ENCODE assay signal across 8 cellular contexts in genomic region chr19:1651548-1652394, GRCh38. TPM values are rescaled to one million over a fixed set of nuclear protein-coding genes. Genes with fewer than 3 reads are reported as not detected.
DNase-seq lines count a peak whose midpoint lies in the region; ATAC-seq, FAIRE-seq and TF ChIP-seq lines count a peak whose summit lies in the region.

No MANE protein-coding gene starts in this region.

- H3K9me3 ChIP-seq in cardiac muscle cell (ENCODE audit: low read depth) (no peaks in the 10 kb centered on the region), K562 (replicated peaks; ENCODE audit: control insufficient read depth, insufficient read depth, low read depth, low read length) (no peaks in the 10 kb centered on the region)

- H3K79me2 ChIP-seq in K562 (ENCODE audit: control insufficient read depth, insufficient read depth, low read length), result peaks cover 48% of the 10 kb centered on the region

- TF ChIP-seq POLR2A in K562 (conservative IDR thresholded peaks at IDR 0.05), result no peak

- peak overlapping the region; percentile 71 for H3K27ac ChIP-seq in cardiac muscle cell
- peak overlapping the region; percentile 89 for H3K27ac ChIP-seq in K562 (ENCODE audit: extremely low read depth, low read depth, low read length)

- peak in 1 of 2 experiments; percentile 20; a peak in 1 of 4 replicates for TF ChIP-seq RAD21 in K562 (CRISPR knock-in tag; conservative IDR thresholded peaks at IDR 0.05 in 1 of 2, IDR thresholded peaks at IDR 0.05 in 1 of 2)

- no peak for TF ChIP-seq CTCF in cardiac muscle cell (IDR thresholded peaks at IDR 0.05; ENCODE audit: low read depth, low read length)
- TF ChIP-seq CTCF in K562 (IDR thresholded peaks at IDR 0.05 in 2 of 3, conservative IDR thresholded peaks at IDR 0.05 in 1 of 3; ENCODE audit: insufficient read depth in 2 of 3, low read depth in 1 of 3, low read length in 3 of 3), result no peak

- H3K4me2 ChIP-seq in K562 (ENCODE audit: insufficient read depth, low read length), result peak overlapping the region; percentile 73

- peak overlapping the region; percentile 75 to 94 for H3K9ac ChIP-seq in K562 (ENCODE audit: insufficient read depth in 1 of 2, low read depth in 2 of 2, low read length in 2 of 2)

- under 1% methylated on average over 25 of the region's 118 CpGs for WGBS in K562 (ENCODE audit: insufficient coverage, low coverage, missing lambda C conversion rate)

- no peaks in the 10 kb centered on the region for H3K9me1 ChIP-seq in K562 (ENCODE audit: control insufficient read depth, insufficient read depth, low read length)

- no peak for TF ChIP-seq EP300 in K562 (IDR thresholded peaks at IDR 0.05; ENCODE audit: low read length)

- H3K27me3 ChIP-seq in cardiac muscle cell (no peaks in the 10 kb centered on the region), K562 (ENCODE audit: control insufficient read depth in 2 of 2, insufficient read depth in 2 of 2, low read length in 2 of 2) (no peaks in the 10 kb centered on the region)

- DNase-seq in cardiac muscle cell (ENCODE audit: low read depth in 1 of 2, low spot score in 1 of 2) (peak; percentile 39 to 60), Right ventricle myocardium inferior (ENCODE audit: missing footprints) (no peak), K562 (ENCODE audit: extremely low read depth in 1 of 4, low spot score in 3 of 4) (peak; percentile 61 to 73 (median 69)), iris pigment epithelial cell (ENCODE audit: low read depth) (peak; percentile 52), inferior parietal cortex (ENCODE audit: extremely low spot score) (no peak)
- DNase-seq in stimulated activated CD4-positive, alpha-beta T cell treated with anti-CD3 and anti-CD28 coated beads, Interleukin-2, amount 100 ng/mL, for 4 hours (ENCODE audit: low read depth), result peak; percentile 44

- H3K36me3 ChIP-seq in cardiac muscle cell (no peaks in the 10 kb centered on the region), K562 (ENCODE audit: control insufficient read depth, insufficient read depth, low read length) (peaks cover 37% of the 10 kb centered on the region; the same call in 2 of the 3 replicates)

- POLR2A ChIA-PET in K562 (lab: Yijun Ruan, JAX), result interaction anchor here (0.6 to 1.9 kb wide), 6 partner anchors 8 to 135 kb away, joined by 3 to 5 read pairs (median 4); partner anchors contain the start of genes MBD3 and UQCR11

- no TSS peak for BruUV-seq in K562 (replicated peaks; lab: Mats Ljungman, UMichigan)

- no peaks in the 10 kb centered on the region; the same call in 1 of the 2 replicates for H4K20me1 ChIP-seq in K562 (replicated peaks; ENCODE audit: control insufficient read depth, insufficient read depth, low read length)

- intact Hi-C loops in Right ventricle myocardium inferior (cut with DNase I), result loop anchor here (2.0 to 5.0 kb wide), 2 partner anchors 45 to 84 kb away; partner anchors contain the start of gene MEX3D
- intact Hi-C loops in K562 (cut with micrococcal nuclease), result loop anchor here (5.0 kb wide), 1 partner anchor 44 kb away; the partner anchor contains the start of gene UQCR11

- CTCF ChIA-PET in K562 (lab: Yijun Ruan, JAX; ENCODE audit: low intra/inter-chr PET ratio), result no interaction called here

- ATAC-seq in Right ventricle myocardium inferior (no peak), SK-N-SH treated with all-trans-retinoic acid at 6 μM for 48 hours (peak; percentile 18), K562 (peak; percentile 50), HG02610 (IDR thresholded peaks at IDR 0.05; ENCODE audit: unreplicated experiment) (no peak)

- 0 out of 2 replicates have a peak overlapping the region, but pooled peaks have one; percentile 44 for H2AFZ ChIP-seq in K562 (ENCODE audit: low read depth, low read length)

- in situ Hi-C loops in K562 (cut with MboI), result no loop called here

- no peak for FAIRE-seq in K562 (lab: Jason Lieb, UNC)

- no peaks in the 10 kb centered on the region for H3K4me1 ChIP-seq in cardiac muscle cell (ENCODE audit: low read depth)
- H3K4me1 ChIP-seq in K562 (replicated peaks in 1 of 2; ENCODE audit: control insufficient read depth in 2 of 2, insufficient read depth in 2 of 2, low read length in 2 of 2), result peaks cover 12 to 78% of the 10 kb centered on the region in 2 experiments

- H3K4me3 ChIP-seq in cardiac muscle cell (peak overlapping the region; percentile 100), K562 (peak overlapping the region; percentile 79)

TF ChIP-seq in K562, 482 proteins besides CTCF, POLR2A, EP300 and RAD21 (continues in another document):
- no peak for TF ChIP-seq IRF1 (CRISPR knock-in tag; IDR thresholded peaks at IDR 0.05; ENCODE audit: borderline replicate concordance)
- TF ChIP-seq RAD51 (IDR thresholded peaks at IDR 0.05; ENCODE audit: borderline replicate concordance, low read depth), result no peak
- TF ChIP-seq ZNF146 (CRISPR knock-in tag; IDR thresholded peaks at IDR 0.05; ENCODE audit: unreplicated experiment), result no peak

RNA-seq across cellular contexts. Expression of gene TCF3, which starts 0.6 kb away (rescaled TPM):
- 250 and 281 TPM in 2 replicates for total RNA-seq in cardiac muscle cell
- polyA plus RNA-seq in cardiac muscle cell, result 110 and 136 TPM in 2 replicates
- 25.3 TPM for total RNA-seq in Right ventricle myocardium inferior
- total RNA-seq in K562 (2011; cell fraction: chromatin; rRNA removed; ENCODE audit: low replicate concordance), result 46.3 and 93.5 TPM in 2 replicates
- total RNA-seq in K562 (2011; cell fraction: nucleolus; rRNA removed), result 72.8 and 74.5 TPM in 2 replicates
- total RNA-seq in K562 (2011; cell fraction: nucleoplasm; rRNA removed), result 46.6 and 55.9 TPM in 2 replicates
- total RNA-seq in K562 (2014; rRNA removed), result 201 and 273 TPM in 2 replicates
- total RNA-seq in K562 (2014; rRNA removed; fragmentation: Illumina TruSeq; extraction: Trizol), result 34.6 and 36.1 TPM in 2 replicates
- 84.0 and 96.5 TPM in 2 replicates for total RNA-seq in K562 (2015; rRNA removed; fragmentation: Illumina TruSeq; extraction: Trizol)
- 229 and 259 TPM in 2 replicates for total RNA-seq in K562 (2021)
- polyA plus RNA-seq in K562 (2011; rRNA removed), result 61.7 and 62.0 TPM in 2 replicates
- polyA plus RNA-seq in K562 (2011; cell fraction: cytosol; rRNA removed), result 76.1 and 277 TPM in 2 replicates
- polyA plus RNA-seq in K562 (2011; cell fraction: nucleus; rRNA removed), result 97.7 and 198 TPM in 2 replicates
- polyA plus RNA-seq in K562 (2012), result 117 and 145 TPM in 2 replicates
- 84.9 and 128 TPM in 2 replicates for polyA plus RNA-seq in K562 (2014; fragmentation: Illumina TruSeq; extraction: Trizol)
- polyA plus RNA-seq in K562 (2014; fragmentation: Nextera tagmentation; extraction: Ambion mirVana), result 1 to 10 TPM; 5.6 to 5.7 TPM
- 171 and 173 TPM in 2 replicates for polyA plus RNA-seq in K562 (2014; rRNA removed)
- 17.3 and 29.0 TPM in 2 replicates for polyA minus RNA-seq in K562 (2011; rRNA and poly(A)+ RNA removed)
- 92.9 and 128 TPM in 2 replicates for polyA minus RNA-seq in K562 (2011; cell fraction: cytosol; rRNA and poly(A)+ RNA removed)
- 30.5 and 31.8 TPM in 2 replicates for polyA minus RNA-seq in K562 (2011; cell fraction: nucleus; rRNA and poly(A)+ RNA removed)

RNA-seq across cellular contexts. Expression of gene UQCR11, which starts 46.5 kb away (rescaled TPM):
- 73.6 and 161 TPM in 2 replicates for total RNA-seq in cardiac muscle cell
- 842 and 1,116 TPM in 2 replicates for polyA plus RNA-seq in cardiac muscle cell
- 1,146 TPM for total RNA-seq in Right ventricle myocardium inferior
- total RNA-seq in K562 (2011; cell fraction: chromatin; rRNA removed; ENCODE audit: low replicate concordance), result 49.4 and 136 TPM in 2 replicates
- total RNA-seq in K562 (2011; cell fraction: nucleolus; rRNA removed), result 110 and 114 TPM in 2 replicates
- 78.5 and 82.1 TPM in 2 replicates for total RNA-seq in K562 (2011; cell fraction: nucleoplasm; rRNA removed)
- 203 and 259 TPM in 2 replicates for total RNA-seq in K562 (2014; rRNA removed)
- 62.7 and 65.9 TPM in 2 replicates for total RNA-seq in K562 (2014; rRNA removed; fragmentation: Illumina TruSeq; extraction: Trizol)
- total RNA-seq in K562 (2015; rRNA removed; fragmentation: Illumina TruSeq; extraction: Trizol), result 94.2 and 104 TPM in 2 replicates
- 355 and 411 TPM in 2 replicates for total RNA-seq in K562 (2021)
- 390 and 494 TPM in 2 replicates for polyA plus RNA-seq in K562 (2011; rRNA removed)
- polyA plus RNA-seq in K562 (2011; cell fraction: cytosol; rRNA removed), result 245 and 412 TPM in 2 replicates
- polyA plus RNA-seq in K562 (2011; cell fraction: nucleus; rRNA removed), result 128 and 175 TPM in 2 replicates
- 203 and 322 TPM in 2 replicates for polyA plus RNA-seq in K562 (2012)
- polyA plus RNA-seq in K562 (2014; fragmentation: Illumina TruSeq; extraction: Trizol), result 57.6 and 122 TPM in 2 replicates
- polyA plus RNA-seq in K562 (2014; fragmentation: Nextera tagmentation; extraction: Ambion mirVana), result 100 to 1,000 TPM; 225 to 394 TPM
- 329 and 366 TPM in 2 replicates for polyA plus RNA-seq in K562 (2014; rRNA removed)
- 24.6 and 35.3 TPM in 2 replicates for polyA minus RNA-seq in K562 (2011; rRNA and poly(A)+ RNA removed)
- polyA minus RNA-seq in K562 (2011; cell fraction: cytosol; rRNA and poly(A)+ RNA removed), result 35.2 and 46.2 TPM in 2 replicates
- 26.8 and 31.8 TPM in 2 replicates for polyA minus RNA-seq in K562 (2011; cell fraction: nucleus; rRNA and poly(A)+ RNA removed)

RNA-seq across cellular contexts. Expression of gene MBD3, which starts 59.1 kb away (rescaled TPM):
- total RNA-seq in cardiac muscle cell, result 171 and 179 TPM in 2 replicates
- 71.6 and 93.3 TPM in 2 replicates for polyA plus RNA-seq in cardiac muscle cell
- total RNA-seq in Right ventricle myocardium inferior, result 64.2 TPM
- total RNA-seq in K562 (2011; cell fraction: chromatin; rRNA removed; ENCODE audit: low replicate concordance), result 89.8 and 204 TPM in 2 replicates
- total RNA-seq in K562 (2011; cell fraction: nucleolus; rRNA removed), result 153 TPM in 2 replicates
- 99.7 and 106 TPM in 2 replicates for total RNA-seq in K562 (2011; cell fraction: nucleoplasm; rRNA removed)
- 135 and 157 TPM in 2 replicates for total RNA-seq in K562 (2014; rRNA removed)
- 11.4 and 12.6 TPM in 2 replicates for total RNA-seq in K562 (2014; rRNA removed; fragmentation: Illumina TruSeq; extraction: Trizol)
- 51.9 and 62.9 TPM in 2 replicates for total RNA-seq in K562 (2015; rRNA removed; fragmentation: Illumina TruSeq; extraction: Trizol)
- total RNA-seq in K562 (2021), result 114 and 137 TPM in 2 replicates
- polyA plus RNA-seq in K562 (2011; rRNA removed), result 30.9 and 37.9 TPM in 2 replicates
- polyA plus RNA-seq in K562 (2011; cell fraction: cytosol; rRNA removed), result 58.0 and 173 TPM in 2 replicates
- polyA plus RNA-seq in K562 (2011; cell fraction: nucleus; rRNA removed), result 66.0 and 127 TPM in 2 replicates
- polyA plus RNA-seq in K562 (2012), result 65.7 and 74.0 TPM in 2 replicates
- polyA plus RNA-seq in K562 (2014; fragmentation: Illumina TruSeq; extraction: Trizol), result 7.7 and 39.8 TPM in 2 replicates
- under 1 TPM; 0.24 to 0.52 TPM for polyA plus RNA-seq in K562 (2014; fragmentation: Nextera tagmentation; extraction: Ambion mirVana)
- 94.4 and 103 TPM in 2 replicates for polyA plus RNA-seq in K562 (2014; rRNA removed)
- polyA minus RNA-seq in K562 (2011; rRNA and poly(A)+ RNA removed), result 35.8 and 69.0 TPM in 2 replicates
- polyA minus RNA-seq in K562 (2011; cell fraction: cytosol; rRNA and poly(A)+ RNA removed), result 99.0 and 105 TPM in 2 replicates
- polyA minus RNA-seq in K562 (2011; cell fraction: nucleus; rRNA and poly(A)+ RNA removed), result 27.9 and 29.1 TPM in 2 replicates

Comparison
In these comparisons a context has a peak if more than half of its experiments do, and no peak if none do; other contexts are left out.
1. DNase-seq: peak in cardiac muscle cell (2 of 2), K562 (4 of 4), iris pigment epithelial cell (single experiment) and stimulated activated CD4-positive, alpha-beta T cell treated with anti-CD3 and anti-CD28 coated beads, Interleukin-2, amount 100 ng/mL, for 4 hours (single experiment); none in Right ventricle myocardium inferior (single experiment) and inferior parietal cortex (single experiment).
2. ATAC-seq: peak in SK-N-SH treated with all-trans-retinoic acid at 6 μM for 48 hours (single experiment) and K562 (single experiment); none in Right ventricle myocardium inferior (single experiment) and HG02610 (single experiment).